In genomic region chr14:69268763-69269162, GRCh38 we compare ENCODE assay signal across 21 cellular contexts. TPM values are rescaled to one million over a fixed set of nuclear protein-coding genes. Genes with fewer than 3 reads are reported as not detected.
DNase-seq lines count a peak whose midpoint lies in the region; ATAC-seq, FAIRE-seq and TF ChIP-seq lines count a peak whose summit lies in the region.
"Had no signal": no experiment of that assay in that cellular context is flagged by ENCODE, and none has a peak within 500 bp of the region (broad histone marks: within the 10 kb centered on the region; RNA-seq: fewer than 3 reads in every experiment).

No MANE protein-coding gene starts in this region.

- peaks cover 0 to 7% (median 0%) of the 10 kb centered on the region in 9 donors for H3K27me3 ChIP-seq in heart left ventricle
- H3K27me3 ChIP-seq in smooth muscle cell (ENCODE audit: low read depth), result peaks cover 4% of the 10 kb centered on the region
- H3K27me3 ChIP-seq in lower lobe of right lung (ENCODE audit: low read depth), result peaks cover 14% of the 10 kb centered on the region

- H3K79me2 ChIP-seq in smooth muscle cell (ENCODE audit: low read depth), result no peaks in the 10 kb centered on the region

- TF ChIP-seq CTCF in heart left ventricle (IDR thresholded peaks at IDR 0.05), result no peak
- TF ChIP-seq CTCF in smooth muscle cell (IDR thresholded peaks at IDR 0.05; ENCODE audit: borderline replicate concordance, insufficient read depth, poor library complexity, severe bottlenecking), result no peak
- TF ChIP-seq CTCF in lower lobe of right lung (IDR thresholded peaks at IDR 0.05), result no peak

- intact Hi-C loops in heart left ventricle (cut with DNase I) (loop anchor here in 1 of 10 donors (10.0 kb wide), 1 partner anchor 76 kb away; no protein-coding TSS in a partner anchor), lower lobe of right lung (cut with DNase I) (no loop called here)

- peak overlapping the region in 9 of 12 donors; percentile 0 to 54 (median 18) for H3K27ac ChIP-seq in heart left ventricle
- peak overlapping the region; percentile 94 for H3K27ac ChIP-seq in smooth muscle cell (ENCODE audit: low read depth)
- no peak overlapping the region for H3K27ac ChIP-seq in lower lobe of right lung

- H3K9ac ChIP-seq in smooth muscle cell (ENCODE audit: low read depth), result peak overlapping the region; percentile 65

- 39 to 46% (median 42%) methylated on average over 4 of the region's 4 CpGs for WGBS in heart left ventricle, 4 donors
- 20% methylated on average over 4 of the region's 4 CpGs for WGBS in smooth muscle cell (ENCODE audit: low lambda C conversion rate)

- no peaks in the 10 kb centered on the region for H3K36me3 ChIP-seq in heart left ventricle
- H3K36me3 ChIP-seq in smooth muscle cell (ENCODE audit: low read depth), result no peaks in the 10 kb centered on the region
- H3K36me3 ChIP-seq in lower lobe of right lung, result no peaks in the 10 kb centered on the region

- peak; percentile 76 for DNase-seq in HTR-8/SVneo (ENCODE audit: insufficient read length, low spot score)
- peak; percentile 45 for DNase-seq in astrocyte of the hippocampus (ENCODE audit: low read depth, low spot score)
- DNase-seq in heart left ventricle, result no peak
- DNase-seq in smooth muscle cell (lab: John Stamatoyannopoulos, UW; ENCODE audit: unreplicated experiment), result no peak
- DNase-seq in NCI-H2107 treated with DMSO at 0.1 percent for 48 hours (lab: John Stamatoyannopoulos, UW; ENCODE audit: unreplicated experiment), result no peak
- no peak for DNase-seq in T-helper 2 cell
- no peak for DNase-seq in lower lobe of right lung
- no peak for DNase-seq in NCI-H1436 (lab: John Stamatoyannopoulos, UW)
- DNase-seq: activated CD4-positive, alpha-beta T cell treated with anti-CD3 and anti-CD28 coated beads, Interleukin-2, amount 50 U/mL, for 1 hour; activated T-cell treated with anti-CD3 and anti-CD28 coated beads, Interleukin-2, amount 50 U/mL, for 48 hours; amygdala; COR-L47; effector CD8-positive, alpha-beta T cell; H7; hippocampal formation; MV-4-11; NCI-H345; nucleus accumbens; stimulated activated CD4-positive, alpha-beta T cell treated with anti-CD3 and anti-CD28 coated beads, Interleukin-12 subunit alpha, Interleukin-12 subunit beta, amount 100 ng/mL, for 4 hours; substantia nigra had no signal

- no peak overlapping the region for H2AFZ ChIP-seq in smooth muscle cell (ENCODE audit: low read depth)

- FAIRE-seq in HTR-8/SVneo (lab: Jason Lieb, UNC), result no peak

- peaks cover 0 to 81% (median 44%) of the 10 kb centered on the region in 12 donors for H3K4me1 ChIP-seq in heart left ventricle
- no peaks in the 10 kb centered on the region for H3K4me1 ChIP-seq in smooth muscle cell (ENCODE audit: low read depth)
- no peaks in the 10 kb centered on the region for H3K4me1 ChIP-seq in lower lobe of right lung

- ATAC-seq in heart left ventricle (peak in 3 of 4 donors; percentile 19 to 31 (median 30)), lower lobe of right lung (no peak)

- H3K4me3 ChIP-seq in heart left ventricle, result no peak overlapping the region
- H3K4me3 ChIP-seq in smooth muscle cell, result no peak overlapping the region
- no peak overlapping the region for H3K4me3 ChIP-seq in lower lobe of right lung
- H3K4me3 ChIP-seq: lung had no signal

- peak overlapping the region; percentile 49 for H3K4me2 ChIP-seq in smooth muscle cell

- H3K9me3 ChIP-seq in heart left ventricle, result no peaks in the 10 kb centered on the region
- no peaks in the 10 kb centered on the region for H3K9me3 ChIP-seq in smooth muscle cell (replicated peaks; ENCODE audit: low read depth)
- no peaks in the 10 kb centered on the region for H3K9me3 ChIP-seq in lower lobe of right lung

- H3F3A ChIP-seq in smooth muscle cell (ENCODE audit: low read depth), result peaks cover 12% of the 10 kb centered on the region

- no peak for TF ChIP-seq POLR2A in heart left ventricle (IDR thresholded peaks at IDR 0.05)

- H4K20me1 ChIP-seq in smooth muscle cell (ENCODE audit: low read depth), result no peaks in the 10 kb centered on the region

RNA-seq across cellular contexts. Expression of gene GALNT16, which starts 8.8 kb away (rescaled TPM):
- total RNA-seq in heart left ventricle, result 10 to 100 TPM; 42.5 to 81.6 (median 62.4) TPM
- 10 to 100 TPM; 17.0 to 48.6 TPM for polyA plus RNA-seq in heart left ventricle
- total RNA-seq in smooth muscle cell, result 0.04 and 4.7 TPM in 2 replicates
- 0.54 and 0.58 TPM in 2 replicates for polyA plus RNA-seq in smooth muscle cell
- total RNA-seq in lower lobe of right lung, result 3.5 TPM

Comparison
In these comparisons a context has a peak if more than half of its experiments do, and no peak if none do; other contexts are left out.
1. DNase-seq: peak in HTR-8/SVneo (single experiment) and astrocyte of the hippocampus (single experiment); none in heart left ventricle (0 of 5), smooth muscle cell (single experiment), NCI-H2107 treated with DMSO at 0.1 percent for 48 hours (single experiment), T-helper 2 cell (0 of 5), lower lobe of right lung (single experiment) and NCI-H1436 (single experiment).
2. ATAC-seq: peak in heart left ventricle (3 of 4); none in lower lobe of right lung (0 of 2).